Comparison of ENCODE assay signal across 1 cellular context in the genomic region with DNA sequence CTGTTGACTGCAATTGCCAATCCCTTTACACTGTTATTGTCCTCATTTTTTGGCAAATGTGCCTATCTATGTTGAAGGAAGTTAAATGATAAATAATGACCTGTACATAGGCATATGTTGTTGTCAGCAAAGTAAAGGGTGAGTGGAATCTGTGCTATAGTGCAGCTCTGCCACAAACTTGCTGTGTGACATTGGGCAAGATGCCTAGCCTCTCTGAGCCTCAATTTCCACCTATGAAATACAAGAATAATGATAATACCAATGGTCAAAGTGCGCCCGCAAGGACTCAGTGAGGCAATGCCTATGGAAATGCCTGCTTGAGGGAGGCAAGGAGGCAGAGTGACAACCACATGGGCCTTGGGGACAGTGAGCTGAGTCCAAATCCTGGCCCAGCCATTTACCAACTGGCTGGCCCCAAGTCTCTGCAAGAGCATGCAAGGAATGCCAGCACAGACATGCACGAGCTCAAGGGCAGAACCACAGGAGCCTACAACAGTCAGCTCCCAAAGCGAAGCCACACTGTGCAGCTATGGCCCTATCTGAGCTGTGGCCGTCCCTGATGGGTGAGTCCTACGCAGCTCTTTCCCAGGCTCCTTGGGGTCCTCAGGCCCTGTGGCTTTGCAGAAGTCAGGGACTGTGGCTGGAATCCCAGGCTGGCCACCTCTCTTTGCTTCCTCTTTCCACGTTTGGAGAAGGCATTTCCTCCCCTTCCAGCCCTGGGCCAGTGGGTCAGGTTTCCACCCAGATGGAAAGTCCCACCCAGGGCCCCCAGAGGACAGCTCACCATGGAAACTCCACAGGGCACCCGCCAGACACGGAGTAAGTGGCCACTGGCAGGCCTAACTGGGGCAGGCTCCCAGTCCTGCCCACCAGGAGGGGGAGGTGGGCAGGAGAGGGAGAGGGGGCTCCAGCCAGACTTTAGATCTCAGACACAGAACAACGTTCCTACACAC.
TF ChIP-seq lines count a peak whose summit lies in the region.

No MANE protein-coding gene starts in this region.

TF ChIP-seq in endothelial cell of umbilical vein, 7 proteins besides CTCF, POLR2A, EP300 and RAD21 (continued from another document):
- TF ChIP-seq EZH2 (IDR thresholded peaks at IDR 0.05; ENCODE audit: borderline replicate concordance, low read depth, low read length, severe bottlenecking) (no peak), MYC (IDR thresholded peaks at IDR 0.05; ENCODE audit: low read depth, low read length) (no peak)
